In genomic region chr6:170114187-170114945, GRCh38 we compare ENCODE assay signal across 22 cellular contexts.
DNase-seq lines count a peak whose midpoint lies in the region; ATAC-seq and TF ChIP-seq lines count a peak whose summit lies in the region.
"Had no signal": no experiment of that assay in that cellular context is flagged by ENCODE, and none has a peak within 500 bp of the region (broad histone marks: within the 10 kb centered on the region; RNA-seq: fewer than 3 reads in every experiment).

No MANE protein-coding gene starts in this region.

- H3K36me3 Mint-ChIP-seq in chondrocyte (ENCODE audit: low read depth) (no peaks in the 10 kb centered on the region), natural killer cell (peaks cover under 1% of the 10 kb centered on the region)

- H2AFZ ChIP-seq in mesenchymal stem cell (ENCODE audit: low read depth, low read length), result no peak overlapping the region

- TF ChIP-seq EP300 in suprapubic skin (IDR thresholded peaks at IDR 0.05), result no peak

- no peak overlapping the region for H2BK15ac ChIP-seq in mesenchymal stem cell (ENCODE audit: low read depth, poor library complexity, severe bottlenecking)

- no peak for TF ChIP-seq CTCF in chondrocyte (IDR thresholded peaks at IDR 0.05)
- no peak for TF ChIP-seq CTCF in natural killer cell (IDR thresholded peaks at IDR 0.05)
- TF ChIP-seq CTCF in suprapubic skin (IDR thresholded peaks at IDR 0.05), result no peak

- no peaks in the 10 kb centered on the region for H3K79me1 ChIP-seq in mesenchymal stem cell (replicated peaks; ENCODE audit: low read length, poor library complexity, severe bottlenecking)

- H2AK5ac ChIP-seq in mesenchymal stem cell (ENCODE audit: low read length, severe bottlenecking), result no peak overlapping the region

- no peak overlapping the region for H4K91ac ChIP-seq in mesenchymal stem cell (ENCODE audit: low read length)

- H3K4me3 ChIP-seq in suprapubic skin (no peak overlapping the region), mesenchymal stem cell (ENCODE audit: insufficient read depth in 1 of 2, low read depth in 1 of 2, low read length in 2 of 2) (no peak overlapping the region)
- H3K4me3 ChIP-seq: breast epithelium, colonic mucosa, upper lobe of left lung had no signal

- DNase-seq in activated gamma-delta T cell treated with Interleukin-2 at 50 U/mL for 16 hours (peak; percentile 0), activated gamma-delta T cell (lab: John Stamatoyannopoulos, UW) (no peak), chondrocyte (ENCODE audit: low spot score) (peak; percentile 54), natural killer cell (peak; percentile 6), suprapubic skin (ENCODE audit: low spot score in 2 of 2) (peak; percentile 39 to 40), mesenchymal stem cell (no peak), iPS-NIHi7 (ENCODE audit: extremely low spot score) (no peak)
- DNase-seq: activated CD4-positive, alpha-beta T cell treated with anti-CD3 and anti-CD28 coated beads, Interleukin-2, amount 50 U/mL, for 1 hour; activated naive CD4-positive, alpha-beta T cell treated with Interleukin-2 at 50 U/mL for 16 hours; colonic mucosa; DMS53; effector memory CD8-positive, alpha-beta T cell; erythroblast; mesendoderm; MV-4-11; NCI-H510A; small intestine; stimulated activated CD4-positive, alpha-beta T cell treated with anti-CD3 and anti-CD28 coated beads, Interleukin-1b, Interleukin-23, amount 100 ng/mL, for 48 hours had no signal

- intact Hi-C loops in natural killer cell (cut with micrococcal nuclease), result no loop called here

- no peak overlapping the region for H3K4me2 ChIP-seq in mesenchymal stem cell (ENCODE audit: low read length, poor library complexity, severe bottlenecking)

- no peak overlapping the region for H2BK120ac ChIP-seq in mesenchymal stem cell (ENCODE audit: low read depth, low read length)

- no peak for TF ChIP-seq POLR2A in suprapubic skin (IDR thresholded peaks at IDR 0.05)

- H3K4me1 Mint-ChIP-seq in chondrocyte (ENCODE audit: low read depth) (no peaks in the 10 kb centered on the region), natural killer cell (peaks cover 37 to 48% of the 10 kb centered on the region in 2 donors)

- ATAC-seq in natural killer cell, result no peak
- ATAC-seq in GM19467 (IDR thresholded peaks at IDR 0.05; ENCODE audit: unreplicated experiment), result no peak
- ATAC-seq: effector memory CD8-positive, alpha-beta T cell had no signal

- H3K14ac ChIP-seq in mesenchymal stem cell (ENCODE audit: low read length in 2 of 2), result no peak overlapping the region

- H3K27ac ChIP-seq in suprapubic skin (no peak overlapping the region), mesenchymal stem cell (ENCODE audit: low read length, poor library complexity, severe bottlenecking) (no peak overlapping the region)
- H3K27ac ChIP-seq: colonic mucosa, HL-60, upper lobe of left lung had no signal

- H3K9me3 ChIP-seq in suprapubic skin (peaks cover 8% of the 10 kb centered on the region), mesenchymal stem cell (ENCODE audit: control insufficient read depth, low read length) (peaks cover 12% of the 10 kb centered on the region)
- H3K9me3 ChIP-seq: colonic mucosa had no signal

- H2BK5ac ChIP-seq in mesenchymal stem cell (ENCODE audit: low read depth, low read length, poor library complexity, severe bottlenecking), result no peak overlapping the region

- H3K27me3 ChIP-seq in suprapubic skin (peaks cover 3% of the 10 kb centered on the region), mesenchymal stem cell (ENCODE audit: control insufficient read depth in 1 of 2, insufficient read depth in 1 of 2, low read length in 2 of 2) (peaks cover 0 to 10% of the 10 kb centered on the region in 2 experiments)
- H3K27me3 ChIP-seq: breast epithelium, colonic mucosa, upper lobe of left lung had no signal

- no peak overlapping the region for H3K18ac ChIP-seq in mesenchymal stem cell (ENCODE audit: low read depth in 1 of 2, low read length in 2 of 2)

- no peak overlapping the region for H3K4me3 Mint-ChIP-seq in chondrocyte (ENCODE audit: unreplicated experiment)
- H3K4me3 Mint-ChIP-seq in natural killer cell, result no peak overlapping the region
- H3K4me3 Mint-ChIP-seq: effector memory CD8-positive, alpha-beta T cell had no signal

- H3K9ac ChIP-seq in mesenchymal stem cell (ENCODE audit: low read length), result no peak overlapping the region

- H3K23ac ChIP-seq in mesenchymal stem cell (ENCODE audit: low read length in 2 of 2), result no peak overlapping the region

- H3K4ac ChIP-seq in mesenchymal stem cell (ENCODE audit: low read depth in 1 of 2, low read length in 2 of 2), result no peak overlapping the region

- H3K27me3 Mint-ChIP-seq in chondrocyte (ENCODE audit: low read depth), result peaks cover 16% of the 10 kb centered on the region
- peaks cover 8 to 15% of the 10 kb centered on the region in 2 donors for H3K27me3 Mint-ChIP-seq in natural killer cell (ENCODE audit: low read depth in 2 of 2)

- no peak overlapping the region for H4K8ac ChIP-seq in mesenchymal stem cell (ENCODE audit: low read length)

- H3K36me3 ChIP-seq in suprapubic skin (no peaks in the 10 kb centered on the region), mesenchymal stem cell (ENCODE audit: control insufficient read depth in 1 of 2, insufficient read depth in 2 of 2, low read depth in 1 of 2, low read length in 2 of 2) (no peaks in the 10 kb centered on the region)
- H3K36me3 ChIP-seq: breast epithelium, colonic mucosa, upper lobe of left lung had no signal

- H3K27ac Mint-ChIP-seq in chondrocyte (ENCODE audit: unreplicated experiment), result no peak overlapping the region
- H3K27ac Mint-ChIP-seq in natural killer cell, result no peak overlapping the region

- 89% methylated on average over 9 of the region's 9 CpGs for WGBS in suprapubic skin
- 75% methylated on average over 9 of the region's 9 CpGs for WGBS in mesenchymal stem cell

- H3K4me1 ChIP-seq in suprapubic skin (peaks cover 14% of the 10 kb centered on the region), mesenchymal stem cell (ENCODE audit: control insufficient read depth, insufficient read depth, low read depth, low read length) (peaks cover 1% of the 10 kb centered on the region)
- H3K4me1 ChIP-seq: breast epithelium, colonic mucosa had no signal

- H2BK12ac ChIP-seq in mesenchymal stem cell (ENCODE audit: low read length in 2 of 2), result no peak overlapping the region

- H3K9me3 Mint-ChIP-seq in chondrocyte (ENCODE audit: low read depth) (peaks cover 3% of the 10 kb centered on the region), natural killer cell (peaks cover 0 to 2% of the 10 kb centered on the region in 2 donors)
- H3K9me3 Mint-ChIP-seq: effector memory CD8-positive, alpha-beta T cell had no signal

Comparison
In these comparisons a context has a peak if more than half of its experiments do, and no peak if none do; other contexts are left out.
1. DNase-seq: peak in activated gamma-delta T cell treated with Interleukin-2 at 50 U/mL for 16 hours (single experiment), chondrocyte (single experiment), natural killer cell (single experiment) and suprapubic skin (2 of 2); none in activated gamma-delta T cell (single experiment), mesenchymal stem cell (single experiment) and iPS-NIHi7 (single experiment).